In genomic region chr1:17143760-17144159, GRCh38 we compare ENCODE assay signal across 28 cellular contexts.
"Had no signal": no experiment of that assay in that cellular context is flagged by ENCODE, and none has a peak within 500 bp of the region (broad histone marks: within the 10 kb centered on the region; RNA-seq: fewer than 3 reads in every experiment).

No MANE protein-coding gene starts in this region.

- DNase-seq: stimulated activated CD4-positive, alpha-beta T cell treated with anti-CD3 and anti-CD28 coated beads, Interleukin-2, amount 100 ng/mL, for 48 hours; stimulated activated CD4-positive, alpha-beta T cell treated with anti-CD3 and anti-CD28 coated beads, Interleukin-4, amount 100 ng/mL, for 1 hour; stimulated activated CD4-positive, alpha-beta T cell treated with anti-CD3 and anti-CD28 coated beads, Interleukin-4, amount 100 ng/mL, for 24 hours; stimulated activated CD4-positive, alpha-beta T cell treated with anti-CD3 and anti-CD28 coated beads, Interleukin-4, amount 100 ng/mL, for 4 hours; stimulated activated CD8-positive, alpha-beta memory T cell treated with anti-CD3 and anti-CD28 coated beads, Interleukin-4, amount 100 ng/mL, for 48 hours; stimulated activated naive B cell treated with anti-CD40 and anti-IgM and Interleukin-4, amounts not matched to agents 10 μg/mL and 1 μg/mL and 100 μg/mL, for 72 hours; stimulated activated naive CD4-positive, alpha-beta T cell; stimulated activated naive CD4-positive, alpha-beta T cell treated with Interleukin-2 at 50 U/mL for 16 hours; stimulated activated naive CD8-positive, alpha-beta T cell treated with anti-CD3 and anti-CD28 coated beads, Interleukin-15, amount 100 ng/mL, for 72 hours; stimulated activated naive CD8-positive, alpha-beta T cell treated with anti-CD3 and anti-CD28 coated beads, Interleukin-15, Interleukin-2, amounts not matched to agents 100 U/mL and 50 U/mL, for 24 hours; stomach; substantia nigra; thyroid gland; tibial artery; transverse colon; trophoblast cell; upper lobe of left lung; upper lobe of right lung; uterus had no signal

- ATAC-seq: stimulated activated effector memory CD8-positive, alpha-beta T cell treated with anti-CD3 and anti-CD28 coated beads, Interleukin-12 subunit alpha, Interleukin-12 subunit beta, amount 100 ng/mL, for 72 hours; stimulated activated memory B cell treated with anti-CD40 and anti-IgM and Interleukin-4, amounts not matched to agents 10 μg/mL and 1 μg/mL and 100 μg/mL, for 72 hours; stimulated activated naive B cell treated with anti-CD40 and anti-IgM and Interleukin-4, amounts not matched to agents 10 μg/mL and 1 μg/mL and 100 μg/mL, for 72 hours; stimulated activated naive CD8-positive, alpha-beta T cell treated with anti-CD3 and anti-CD28 coated beads, Interleukin-15, amount 100 ng/mL, for 72 hours; stimulated activated naive CD8-positive, alpha-beta T cell treated with anti-CD3 and anti-CD28 coated beads, Interleukin-15, Interleukin-2, amounts not matched to agents 100 U/mL and 50 U/mL, for 24 hours; upper lobe of right lung had no signal

- H3K4me3 ChIP-seq: stomach, suprapubic skin, thoracic aorta, thyroid gland, tibial artery, tibial nerve, transverse colon, upper lobe of left lung, upper lobe of right lung, uterus, vagina had no signal

- H3K4me3 Mint-ChIP-seq: stimulated activated effector memory CD8-positive, alpha-beta T cell treated with anti-CD3 and anti-CD28 coated beads, Interleukin-12 subunit alpha, Interleukin-12 subunit beta, amount 100 ng/mL, for 72 hours; stimulated activated memory B cell treated with anti-CD40 and anti-IgM and Interleukin-4, amounts not matched to agents 10 μg/mL and 1 μg/mL and 100 μg/mL, for 72 hours; stimulated activated naive B cell treated with anti-CD40 and anti-IgM and Interleukin-4, amounts not matched to agents 10 μg/mL and 1 μg/mL and 100 μg/mL, for 72 hours; stimulated activated naive CD8-positive, alpha-beta T cell treated with anti-CD3 and anti-CD28 coated beads, Interleukin-15, amount 100 ng/mL, for 72 hours; stimulated activated naive CD8-positive, alpha-beta T cell treated with anti-CD3 and anti-CD28 coated beads, Interleukin-15, Interleukin-2, amounts not matched to agents 100 ng/mL and 50 ng/mL, for 24 hours; type B pancreatic cell had no signal

- H3K27ac Mint-ChIP-seq: stimulated activated effector memory CD8-positive, alpha-beta T cell treated with anti-CD3 and anti-CD28 coated beads, Interleukin-12 subunit alpha, Interleukin-12 subunit beta, amount 100 ng/mL, for 72 hours; stimulated activated memory B cell treated with anti-CD40 and anti-IgM and Interleukin-4, amounts not matched to agents 10 μg/mL and 1 μg/mL and 100 μg/mL, for 72 hours; stimulated activated naive B cell treated with anti-CD40 and anti-IgM and Interleukin-4, amounts not matched to agents 10 μg/mL and 1 μg/mL and 100 μg/mL, for 72 hours; stimulated activated naive CD8-positive, alpha-beta T cell treated with anti-CD3 and anti-CD28 coated beads, Interleukin-15, amount 100 ng/mL, for 72 hours; stimulated activated naive CD8-positive, alpha-beta T cell treated with anti-CD3 and anti-CD28 coated beads, Interleukin-15, Interleukin-2, amounts not matched to agents 100 ng/mL and 50 ng/mL, for 24 hours; type B pancreatic cell had no signal

- H3K27ac ChIP-seq: stomach, suprapubic skin, thoracic aorta, thyroid gland, tibial artery, tibial nerve, transverse colon, upper lobe of left lung, upper lobe of right lung, uterus, vagina had no signal

- H3K27me3 Mint-ChIP-seq: stimulated activated memory B cell treated with anti-CD40 and anti-IgM and Interleukin-4, amounts not matched to agents 10 μg/mL and 1 μg/mL and 100 μg/mL, for 72 hours had no signal

- H3K9me3 Mint-ChIP-seq: stimulated activated effector memory CD8-positive, alpha-beta T cell treated with anti-CD3 and anti-CD28 coated beads, Interleukin-12 subunit alpha, Interleukin-12 subunit beta, amount 100 ng/mL, for 72 hours; stimulated activated memory B cell treated with anti-CD40 and anti-IgM and Interleukin-4, amounts not matched to agents 10 μg/mL and 1 μg/mL and 100 μg/mL, for 72 hours; stimulated activated naive B cell treated with anti-CD40 and anti-IgM and Interleukin-4, amounts not matched to agents 10 μg/mL and 1 μg/mL and 100 μg/mL, for 72 hours; stimulated activated naive CD8-positive, alpha-beta T cell treated with anti-CD3 and anti-CD28 coated beads, Interleukin-15, amount 100 ng/mL, for 72 hours; stimulated activated naive CD8-positive, alpha-beta T cell treated with anti-CD3 and anti-CD28 coated beads, Interleukin-15, Interleukin-2, amounts not matched to agents 100 ng/mL and 50 ng/mL, for 24 hours; type B pancreatic cell had no signal

- FAIRE-seq: urothelium cell line had no signal

- H3K4me1 Mint-ChIP-seq: stimulated activated effector memory CD8-positive, alpha-beta T cell treated with anti-CD3 and anti-CD28 coated beads, Interleukin-12 subunit alpha, Interleukin-12 subunit beta, amount 100 ng/mL, for 72 hours; stimulated activated naive CD8-positive, alpha-beta T cell treated with anti-CD3 and anti-CD28 coated beads, Interleukin-15, amount 100 ng/mL, for 72 hours had no signal

- H3K27me3 ChIP-seq: thyroid gland, vagina had no signal

- H3K36me3 Mint-ChIP-seq: stimulated activated effector memory CD8-positive, alpha-beta T cell treated with anti-CD3 and anti-CD28 coated beads, Interleukin-12 subunit alpha, Interleukin-12 subunit beta, amount 100 ng/mL, for 72 hours; stimulated activated memory B cell treated with anti-CD40 and anti-IgM and Interleukin-4, amounts not matched to agents 10 μg/mL and 1 μg/mL and 100 μg/mL, for 72 hours; stimulated activated naive B cell treated with anti-CD40 and anti-IgM and Interleukin-4, amounts not matched to agents 10 μg/mL and 1 μg/mL and 100 μg/mL, for 72 hours; type B pancreatic cell had no signal

- H3K36me3 ChIP-seq: stomach, suprapubic skin, thoracic aorta, thyroid gland, tibial artery, tibial nerve, transverse colon, upper lobe of left lung, upper lobe of right lung, uterus, vagina had no signal

- H3K9me3 ChIP-seq: stomach, suprapubic skin, thoracic aorta, thyroid gland, tibial artery, tibial nerve, transverse colon, upper lobe of left lung, upper lobe of right lung, uterus, vagina had no signal

- H3K4me1 ChIP-seq: stomach, suprapubic skin, thyroid gland, tibial artery, tibial nerve, transverse colon, upper lobe of left lung, upper lobe of right lung, uterus, vagina had no signal
